In genomic region chr6:139474145-139475108, GRCh38 we compare ENCODE assay signal across 8 cellular contexts.
DNase-seq lines count a peak whose midpoint lies in the region; ATAC-seq and TF ChIP-seq lines count a peak whose summit lies in the region.

No MANE protein-coding gene starts in this region.

- peaks cover 12% of the 10 kb centered on the region for H3K4me1 Mint-ChIP-seq in activated T-cell treated with anti-CD3 and anti-CD28 coated beads, Interleukin-2, amount 50 U/mL, for 4 hours (ENCODE audit: low read depth)

- no peaks in the 10 kb centered on the region for H3K36me3 ChIP-seq in mucosa of descending colon (ENCODE audit: low read depth)
- no peaks in the 10 kb centered on the region for H3K36me3 ChIP-seq in prostate gland

- no peaks in the 10 kb centered on the region for H3K9me3 Mint-ChIP-seq in activated T-cell treated with anti-CD3 and anti-CD28 coated beads, Interleukin-2, amount 50 U/mL, for 4 hours

- no peak for DNase-seq in AG04449 (ENCODE audit: low read depth, low spot score)
- DNase-seq in NCI-H146 (lab: John Stamatoyannopoulos, UW), result peak; percentile 66
- DNase-seq in cerebellar nuclear complex (lab: John Stamatoyannopoulos, UW), result peak; percentile 21 to 76
- peak in 1 of 3 donors; percentile 38 for DNase-seq in mucosa of descending colon
- no peak for DNase-seq in activated T-cell treated with anti-CD3 and anti-CD28 coated beads, Interleukin-2, amount 50 U/mL, for 4 hours
- no peak for DNase-seq in prostate gland (ENCODE audit: low spot score)
- DNase-seq in GF-D8 (lab: John Stamatoyannopoulos, UW), result no peak

- H3K4me1 ChIP-seq in mucosa of descending colon (ENCODE audit: low read depth) (no peaks in the 10 kb centered on the region), prostate gland (replicated peaks) (no peaks in the 10 kb centered on the region)

- no peaks in the 10 kb centered on the region for H3K27me3 ChIP-seq in prostate gland (replicated peaks; ENCODE audit: insufficient read depth)

- ATAC-seq in GM21423 (IDR thresholded peaks at IDR 0.05; ENCODE audit: unreplicated experiment) (peak; percentile 45), mucosa of descending colon (peak; percentile 24)
- no peak for ATAC-seq in activated T-cell treated with anti-CD3 and anti-CD28 coated beads, Interleukin-2, amount 50 U/mL, for 4 hours

- no peak overlapping the region for H3K4me3 Mint-ChIP-seq in activated T-cell treated with anti-CD3 and anti-CD28 coated beads, Interleukin-2, amount 50 U/mL, for 4 hours

- TF ChIP-seq CTCF in AG04449 (IDR thresholded peaks at IDR 0.05; ENCODE audit: insufficient read depth, low read length, missing control alignments) (no peak), mucosa of descending colon (IDR thresholded peaks at IDR 0.05) (no peak), prostate gland (IDR thresholded peaks at IDR 0.05) (no peak)

- POLR2A ChIA-PET in AG04449 (lab: Yijun Ruan, JAX), result no interaction called here

- H3K4me3 ChIP-seq in AG04449 (ENCODE audit: low read depth, low read length) (peak overlapping the region; percentile 10; the same call in 1 of the 2 replicates), mucosa of descending colon (no peak overlapping the region), prostate gland (no peak overlapping the region)

- 22% methylated on average over 7 of the region's 7 CpGs for WGBS in prostate gland

- H3K9me3 ChIP-seq in mucosa of descending colon, result no peaks in the 10 kb centered on the region
- no peaks in the 10 kb centered on the region for H3K9me3 ChIP-seq in prostate gland

- no peak overlapping the region for H3K27ac ChIP-seq in prostate gland

- CTCF ChIA-PET in AG04449 (lab: Yijun Ruan, JAX), result interaction anchor here (0.8 to 1.6 kb wide), 3 partner anchors 9 to 98 kb away, joined by 3 to 6 read pairs (median 4); no protein-coding TSS in a partner anchor

- intact Hi-C loops in mucosa of descending colon (cut with DNase I, micrococcal nuclease), result no loop called here
- intact Hi-C loops in prostate gland (cut with DNase I), result no loop called here

- H3K27me3 Mint-ChIP-seq in activated T-cell treated with anti-CD3 and anti-CD28 coated beads, Interleukin-2, amount 50 U/mL, for 4 hours (ENCODE audit: low read depth), result no peaks in the 10 kb centered on the region

- no peaks in the 10 kb centered on the region for H3K36me3 Mint-ChIP-seq in activated T-cell treated with anti-CD3 and anti-CD28 coated beads, Interleukin-2, amount 50 U/mL, for 4 hours (ENCODE audit: insufficient read depth)

- no peak for TF ChIP-seq POLR2A in prostate gland (IDR thresholded peaks at IDR 0.05)

Comparison
In these comparisons a context has a peak if more than half of its experiments do, and no peak if none do; other contexts are left out.
1. DNase-seq: peak in NCI-H146 (single experiment) and cerebellar nuclear complex (2 of 2); none in AG04449 (single experiment), activated T-cell treated with anti-CD3 and anti-CD28 coated beads, Interleukin-2, amount 50 U/mL, for 4 hours (single experiment), prostate gland (single experiment) and GF-D8 (single experiment).
2. ATAC-seq: peak in GM21423 (single experiment) and mucosa of descending colon (single experiment); none in activated T-cell treated with anti-CD3 and anti-CD28 coated beads, Interleukin-2, amount 50 U/mL, for 4 hours (0 of 2).